Comparison of ENCODE assay signal across 11 cellular contexts in the genomic region with DNA sequence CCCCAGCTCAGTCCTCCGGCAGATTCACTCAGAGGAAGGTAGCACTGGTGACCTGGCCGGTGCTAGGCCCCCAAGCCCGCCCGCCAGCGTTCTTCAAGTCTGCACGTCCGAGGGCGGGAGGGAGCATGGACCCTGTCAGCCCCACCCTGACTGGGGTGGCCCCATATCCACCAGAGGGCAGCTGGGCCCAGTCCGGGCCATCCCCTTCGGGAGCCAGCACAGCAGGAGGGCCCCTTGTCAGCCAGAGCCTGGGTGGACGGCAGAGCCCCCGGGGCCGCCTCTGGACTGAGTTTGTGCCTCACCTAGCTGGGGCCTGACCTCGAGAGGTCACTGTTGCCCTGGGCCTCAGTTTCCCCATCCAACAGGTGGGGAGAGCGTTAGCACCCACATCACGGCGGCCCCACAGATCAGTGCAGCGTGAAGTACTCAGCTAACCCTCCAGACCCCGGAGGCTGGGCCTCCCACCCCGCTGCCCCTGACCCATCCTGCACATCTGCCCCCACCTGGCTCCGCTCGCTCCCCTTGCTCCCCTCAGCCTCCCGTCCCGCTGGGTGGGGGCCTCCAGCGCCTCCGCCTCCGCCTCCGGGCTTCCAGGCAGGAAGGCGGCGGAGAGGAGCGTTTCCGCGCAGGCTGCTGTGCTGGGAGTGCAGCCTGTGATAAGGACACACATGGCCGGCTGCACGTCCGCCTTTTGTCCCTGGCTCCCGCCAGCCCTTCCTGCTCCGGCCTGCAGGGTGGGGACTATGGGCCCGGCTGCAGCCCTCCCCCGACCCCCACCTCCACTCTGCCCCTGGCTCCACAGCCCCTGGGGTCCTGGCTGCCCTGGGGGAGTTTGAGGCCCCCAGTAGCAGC. TPM values are rescaled to one million over a fixed set of nuclear protein-coding genes. Genes with fewer than 3 reads are reported as not detected.
A peak's percentile ranks its signal among the peaks of the same experiment; 100 is the strongest.
DNase-seq lines count a peak whose midpoint lies in the region; ATAC-seq, FAIRE-seq and TF ChIP-seq lines count a peak whose summit lies in the region.
"Had no signal": no experiment of that assay in that cellular context is flagged by ENCODE, and none has a peak within 500 bp of the region (broad histone marks: within the 10 kb centered on the region; RNA-seq: fewer than 3 reads in every experiment).

No MANE protein-coding gene starts in this region.

- H3K4me2 ChIP-seq in endothelial cell of umbilical vein (ENCODE audit: insufficient read depth, low read length), result peak overlapping the region; percentile 54

- TF ChIP-seq CTCF in endothelial cell of umbilical vein (IDR thresholded peaks at IDR 0.05; ENCODE audit: extremely low read depth in 1 of 2, insufficient read depth in 1 of 2, low read depth in 1 of 2, low read length in 2 of 2) (peak; percentile 43 to 54), transverse colon (IDR thresholded peaks at IDR 0.05) (peak in 2 of 5 experiments; percentile 12 to 19)

- no peaks in the 10 kb centered on the region for H3K9me1 ChIP-seq in endothelial cell of umbilical vein (replicated peaks; ENCODE audit: control insufficient read depth, extremely low read depth, insufficient read depth, low read length)

- H3K27me3 ChIP-seq in endothelial cell of umbilical vein (ENCODE audit: control insufficient read depth in 2 of 2, insufficient read depth in 2 of 2, low read length in 2 of 2), result no peaks in the 10 kb centered on the region
- H3K27me3 ChIP-seq in transverse colon, result peaks cover 68% of the 10 kb centered on the region

- TF ChIP-seq POLR2A in endothelial cell of umbilical vein (IDR thresholded peaks at IDR 0.05; ENCODE audit: low read depth, low read length) (peak; percentile 94), transverse colon (IDR thresholded peaks at IDR 0.05) (no peak)

- POLR2A ChIA-PET in endothelial cell of umbilical vein (lab: Charles Lee), result interaction anchor here (0.6 to 10.7 kb wide), 5 partner anchors 10 to 32 kb away, joined by 3 to 161 read pairs (median 40); a partner anchor contains a TSS

- DNase-seq in SK-N-DZ (ENCODE audit: low spot score), result peak; percentile 68
- peak; percentile 96 for DNase-seq in endothelial cell of umbilical vein (ENCODE audit: low read depth, low spot score)
- peak in 1 of 2 donors; percentile 32 for DNase-seq in memory B cell (ENCODE audit: low spot score in 2 of 2)
- DNase-seq in transverse colon, result no peak
- no peak for DNase-seq in NCI-H2081 (lab: John Stamatoyannopoulos, UW)
- DNase-seq in stimulated activated CD4-positive, alpha-beta T cell treated with anti-CD3 and anti-CD28 coated beads, Interleukin-1b, Interleukin-23, amount 100 ng/mL, for 48 hours, result no peak
- no peak for DNase-seq in stimulated activated naive B cell treated with anti-CD40 and anti-IgM and Interleukin-4, amounts not matched to agents 10 μg/mL and 1 μg/mL and 100 μg/mL, for 72 hours

- in situ Hi-C loops in transverse colon (cut with MboI; ENCODE audit: low pct_ligation_motif_present in 1 of 4, low pct_unique_long_range_greater_than_20kb in 1 of 4, low sequenced_read_pairs in 3 of 4), result no loop called here

- H3K36me3 Mint-ChIP-seq in memory B cell, result no peaks in the 10 kb centered on the region
- H3K36me3 Mint-ChIP-seq in stimulated activated naive B cell treated with anti-CD40 and anti-IgM and Interleukin-4, amounts not matched to agents 10 μg/mL and 1 μg/mL and 100 μg/mL, for 72 hours, result no peaks in the 10 kb centered on the region
- H3K36me3 Mint-ChIP-seq: activated naive CD8-positive, alpha-beta T cell had no signal

- peaks cover 11% of the 10 kb centered on the region for H3K4me1 Mint-ChIP-seq in memory B cell
- peaks cover 16 to 56% of the 10 kb centered on the region in 2 donors for H3K4me1 Mint-ChIP-seq in stimulated activated naive B cell treated with anti-CD40 and anti-IgM and Interleukin-4, amounts not matched to agents 10 μg/mL and 1 μg/mL and 100 μg/mL, for 72 hours

- no TSS peak for BruUV-seq in endothelial cell of umbilical vein (replicated peaks; lab: Mats Ljungman, UMichigan)

- FAIRE-seq in endothelial cell of umbilical vein (lab: Jason Lieb, UNC), result peak; percentile 92
- FAIRE-seq: G401.6, TTC549 had no signal

- no peak overlapping the region for H3K27ac Mint-ChIP-seq in memory B cell
- H3K27ac Mint-ChIP-seq in stimulated activated naive B cell treated with anti-CD40 and anti-IgM and Interleukin-4, amounts not matched to agents 10 μg/mL and 1 μg/mL and 100 μg/mL, for 72 hours, result no peak overlapping the region
- H3K27ac Mint-ChIP-seq: activated naive CD8-positive, alpha-beta T cell had no signal

- H3K4me3 Mint-ChIP-seq in memory B cell, result peak overlapping the region; percentile 47
- peak overlapping the region in 1 of 2 donors; percentile 11 for H3K4me3 Mint-ChIP-seq in stimulated activated naive B cell treated with anti-CD40 and anti-IgM and Interleukin-4, amounts not matched to agents 10 μg/mL and 1 μg/mL and 100 μg/mL, for 72 hours
- H3K4me3 Mint-ChIP-seq: activated naive CD8-positive, alpha-beta T cell had no signal

- CTCF ChIA-PET in endothelial cell of umbilical vein (lab: Charles Lee), result interaction anchor here (0.5 to 8.2 kb wide), 12 partner anchors 9 to 161 kb away, joined by 3 to 90 read pairs (median 14); a partner anchor contains a TSS

- peaks cover 74% of the 10 kb centered on the region for H3K4me1 ChIP-seq in endothelial cell of umbilical vein (ENCODE audit: control insufficient read depth, extremely low read depth, insufficient read depth, low read length)
- H3K4me1 ChIP-seq in transverse colon, result peaks cover 7 to 26% (median 13%) of the 10 kb centered on the region in 4 donors

- no peaks in the 10 kb centered on the region for H3K9me3 Mint-ChIP-seq in memory B cell
- no peaks in the 10 kb centered on the region for H3K9me3 Mint-ChIP-seq in stimulated activated naive B cell treated with anti-CD40 and anti-IgM and Interleukin-4, amounts not matched to agents 10 μg/mL and 1 μg/mL and 100 μg/mL, for 72 hours

- peak overlapping the region; percentile 89 for H3K9ac ChIP-seq in endothelial cell of umbilical vein (replicated peaks; ENCODE audit: extremely low read depth, insufficient read depth, low read length)

- ATAC-seq in memory B cell (ENCODE audit: low read depth), result no peak
- ATAC-seq in HG03469 (IDR thresholded peaks at IDR 0.05; ENCODE audit: unreplicated experiment), result no peak
- ATAC-seq in stimulated activated naive B cell treated with anti-CD40 and anti-IgM and Interleukin-4, amounts not matched to agents 10 μg/mL and 1 μg/mL and 100 μg/mL, for 72 hours (replicated peaks), result no peak

- peaks cover 9% of the 10 kb centered on the region for H3K27me3 Mint-ChIP-seq in memory B cell
- peaks cover 21 to 46% of the 10 kb centered on the region in 2 donors for H3K27me3 Mint-ChIP-seq in stimulated activated naive B cell treated with anti-CD40 and anti-IgM and Interleukin-4, amounts not matched to agents 10 μg/mL and 1 μg/mL and 100 μg/mL, for 72 hours

- 53% methylated on average over 38 of the region's 40 CpGs; no CpG with 5 or more reads in 1 of the 2 donors for WGBS in transverse colon (ENCODE audit: low coverage in 1 of 2), 2 donors

- H3K27ac ChIP-seq in endothelial cell of umbilical vein (ENCODE audit: insufficient read depth, low read depth, low read length), result peak overlapping the region; percentile 98
- peak overlapping the region; percentile 55 to 70 (median 60) for H3K27ac ChIP-seq in transverse colon

- H3K36me3 ChIP-seq in endothelial cell of umbilical vein (ENCODE audit: control insufficient read depth in 2 of 2, extremely low read depth in 1 of 2, insufficient read depth in 2 of 2, low read length in 2 of 2) (no peaks in the 10 kb centered on the region), transverse colon (no peaks in the 10 kb centered on the region)

- H3K4me3 ChIP-seq in endothelial cell of umbilical vein (replicated peaks in 1 of 3; ENCODE audit: insufficient read depth in 1 of 3, low read depth in 1 of 3, low read length in 3 of 3), result peak overlapping the region in 2 of 3 experiments; percentile 28 to 44
- H3K4me3 ChIP-seq in transverse colon, result no peak overlapping the region

- no peak overlapping the region for H2AFZ ChIP-seq in endothelial cell of umbilical vein (ENCODE audit: low read depth, low read length)

- H3K79me2 ChIP-seq in endothelial cell of umbilical vein (ENCODE audit: control insufficient read depth, insufficient read depth, low read length), result peaks cover 23% of the 10 kb centered on the region

- dilution Hi-C loops in endothelial cell of umbilical vein (cut with MboI; ENCODE audit: extremely low pct_ligation_motif_present, low sequenced_read_pairs), result no loop called here

- intact Hi-C loops in endothelial cell of umbilical vein (cut with micrococcal nuclease) (loop anchor here (1.0 to 2.0 kb wide), 4 partner anchors 9 to 69 kb away; a partner anchor contains a TSS), transverse colon (cut with DNase I; ENCODE audit: low total_unique reads) (no loop called here)

- H3K9me3 ChIP-seq in endothelial cell of umbilical vein (replicated peaks; ENCODE audit: control insufficient read depth, insufficient read depth, low read length), result no peaks in the 10 kb centered on the region
- no peaks in the 10 kb centered on the region for H3K9me3 ChIP-seq in transverse colon

- H4K20me1 ChIP-seq in endothelial cell of umbilical vein (replicated peaks; ENCODE audit: control insufficient read depth, extremely low read depth, insufficient read depth, low read length), result no peaks in the 10 kb centered on the region

- TF ChIP-seq EP300 in transverse colon (IDR thresholded peaks at IDR 0.05; ENCODE audit: low read depth), result peak; percentile 67

RNA-seq across cellular contexts. Expression of a gene that starts 16.6 kb away (rescaled TPM):
- 0.73 TPM in 1 of 2 replicates, not detected in the other for polyA plus RNA-seq in SK-N-DZ (2014; cell fraction: cytosol; rRNA removed)
- 6.2 TPM in 1 of 2 replicates, not detected in the other for polyA plus RNA-seq in SK-N-DZ (2014; cell fraction: nucleus; rRNA removed)
- 1,042 and 1,043 TPM in 2 replicates for total RNA-seq in endothelial cell of umbilical vein
- 1,377 and 1,605 TPM in 2 replicates for polyA plus RNA-seq in endothelial cell of umbilical vein
- polyA plus RNA-seq in endothelial cell of umbilical vein (2011; cell fraction: cytosol; rRNA removed), result 566 and 776 TPM in 2 replicates
- polyA plus RNA-seq in endothelial cell of umbilical vein (2011; cell fraction: nucleus; rRNA removed), result 1,080 and 1,467 TPM in 2 replicates
- polyA plus RNA-seq in endothelial cell of umbilical vein (2012), result 359 and 413 TPM in 2 replicates
- 208 and 351 TPM in 2 replicates for polyA minus RNA-seq in endothelial cell of umbilical vein
- 15.5 TPM for polyA minus RNA-seq in endothelial cell of umbilical vein (2011; cell fraction: cytosol; rRNA and poly(A)+ RNA removed)
- 236 and 523 TPM in 2 replicates for polyA minus RNA-seq in endothelial cell of umbilical vein (2011; cell fraction: nucleus; rRNA and poly(A)+ RNA removed)
- 10 to 100 TPM; 12.3 to 64.7 (median 33.6) TPM for total RNA-seq in transverse colon

RNA-seq across cellular contexts. Expression of a gene that starts 41.1 kb away (rescaled TPM):
- polyA plus RNA-seq in SK-N-DZ (2014; cell fraction: cytosol; rRNA removed), result 0.70 and 1.1 TPM in 2 replicates
- polyA plus RNA-seq in SK-N-DZ (2014; cell fraction: nucleus; rRNA removed), result 0.12 and 0.54 TPM in 2 replicates
- total RNA-seq in endothelial cell of umbilical vein (43.0 and 45.5 TPM in 2 replicates), transverse colon (100 to 1,000 TPM; 245 to 441 (median 290) TPM)
- polyA plus RNA-seq in endothelial cell of umbilical vein, result 55.3 and 72.1 TPM in 2 replicates
- 31.4 and 42.0 TPM in 2 replicates for polyA plus RNA-seq in endothelial cell of umbilical vein (2011; cell fraction: cytosol; rRNA removed)
- polyA plus RNA-seq in endothelial cell of umbilical vein (2011; cell fraction: nucleus; rRNA removed), result 33.3 and 33.9 TPM in 2 replicates
- polyA plus RNA-seq in endothelial cell of umbilical vein (2012), result 26.9 and 34.8 TPM in 2 replicates
- 25.6 and 28.5 TPM in 2 replicates for polyA minus RNA-seq in endothelial cell of umbilical vein
- polyA minus RNA-seq in endothelial cell of umbilical vein (2011; cell fraction: cytosol; rRNA and poly(A)+ RNA removed), result 92.9 TPM
- 9.0 and 14.7 TPM in 2 replicates for polyA minus RNA-seq in endothelial cell of umbilical vein (2011; cell fraction: nucleus; rRNA and poly(A)+ RNA removed)

Comparison
In these comparisons a context has a peak if more than half of its experiments do, and no peak if none do; other contexts are left out.
1. DNase-seq: peak in SK-N-DZ (single experiment) and endothelial cell of umbilical vein (single experiment); none in transverse colon (single experiment), NCI-H2081 (0 of 2), stimulated activated CD4-positive, alpha-beta T cell treated with anti-CD3 and anti-CD28 coated beads, Interleukin-1b, Interleukin-23, amount 100 ng/mL, for 48 hours (single experiment) and stimulated activated naive B cell treated with anti-CD40 and anti-IgM and Interleukin-4, amounts not matched to agents 10 μg/mL and 1 μg/mL and 100 μg/mL, for 72 hours (single experiment).
2. H3K4me3 ChIP-seq: peak in endothelial cell of umbilical vein (2 of 3); none in transverse colon (0 of 4).
3. RNA of a gene that starts 16.6 kb away (total RNA-seq): 1,042 to 1,043 TPM in endothelial cell of umbilical vein; 12.3 to 64.7 TPM in transverse colon; every median in the first group is over 10 times any median in the second.